Comparison of ENCODE assay signal across 1 cellular context in genomic region chrX:101550362-101550761, GRCh38.
TF ChIP-seq lines count a peak whose summit lies in the region.

Gene ARMCX1 (plus strand): TSS chrX:101550547. CDS start chrX:101552931, 2,384 bp downstream.

TF ChIP-seq in H1, 55 proteins besides CTCF, POLR2A, EP300 and RAD21 (continued from another document):
- TF ChIP-seq E2F6 (IDR thresholded peaks at IDR 0.05) (peak; percentile 26; the same call in 1 of the 2 replicates), SP1 (IDR thresholded peaks at IDR 0.05; ENCODE audit: low read depth, low read length) (no peak), SRF (IDR thresholded peaks at IDR 0.05; ENCODE audit: low read depth, low read length) (no peak), CHD1 (IDR thresholded peaks at IDR 0.05; ENCODE audit: low read depth, low read length) (no peak), PHF8 (conservative IDR thresholded peaks at IDR 0.05; ENCODE audit: low read depth, low read length) (peak; percentile 43; the same call in 1 of the 2 replicates), KDM5A (IDR thresholded peaks at IDR 0.05; ENCODE audit: low read length) (no peak), MAX (IDR thresholded peaks at IDR 0.05) (peak; percentile 85), JUND (IDR thresholded peaks at IDR 0.05; ENCODE audit: low read length) (no peak), KDM4A (IDR thresholded peaks at IDR 0.05; ENCODE audit: low read depth, low read length, severe bottlenecking) (peak; percentile 48)
